ENCODE assay signal across 15 cellular contexts in genomic region chr14:50388256-50388931, GRCh38. TPM values are rescaled to one million over a fixed set of nuclear protein-coding genes. Genes with fewer than 3 reads are reported as not detected.
DNase-seq lines count a peak whose midpoint lies in the region; ATAC-seq and TF ChIP-seq lines count a peak whose summit lies in the region.
"Had no signal": no experiment of that assay in that cellular context is flagged by ENCODE, and none has a peak within 500 bp of the region (broad histone marks: within the 10 kb centered on the region; RNA-seq: fewer than 3 reads in every experiment).

No MANE protein-coding gene starts in this region.

- H3K4me3 ChIP-seq in lower lobe of right lung (no peak overlapping the region), stomach (no peak overlapping the region)
- H3K4me3 ChIP-seq: skin epidermis had no signal

- TF ChIP-seq EP300 in stomach (IDR thresholded peaks at IDR 0.05) = no peak

- 37 to 62% (median 49%) methylated on average over 8 to 9 of the region's 9 CpGs for WGBS in stomach, 5 donors

- H3K4me1 ChIP-seq in lower lobe of right lung (peaks cover 9% of the 10 kb centered on the region), stomach (peaks cover 3 to 18% (median 13%) of the 10 kb centered on the region in 4 donors)

- TF ChIP-seq POLR2A in stomach (IDR thresholded peaks at IDR 0.05) = no peak

- peak overlapping the region; percentile 33 for H3K27ac ChIP-seq in lower lobe of right lung
- peak overlapping the region; percentile 33 to 60 (median 55) for H3K27ac ChIP-seq in stomach
- H3K27ac ChIP-seq: skin epidermis had no signal

- H3K27ac Mint-ChIP-seq in endothelial cell (ENCODE audit: unreplicated experiment) = no peak overlapping the region
- H3K27ac Mint-ChIP-seq: activated naive CD4-positive, alpha-beta T cell treated with anti-CD3 and anti-CD28 coated beads for 36 hours; B cell; effector memory CD8-positive, alpha-beta T cell had no signal

- H3K9me3 ChIP-seq in lower lobe of right lung (no peaks in the 10 kb centered on the region), stomach (no peaks in the 10 kb centered on the region)
- H3K9me3 ChIP-seq: SK-N-SH had no signal

- H3K4me1 Mint-ChIP-seq in endothelial cell (ENCODE audit: unreplicated experiment) = peaks cover 6% of the 10 kb centered on the region
- H3K4me1 Mint-ChIP-seq: B cell had no signal

- DNase-seq in HuH-7 (ENCODE audit: low spot score) (peak; percentile 45), endothelial cell (ENCODE audit: low spot score) (no peak), lower lobe of right lung (no peak), stomach (peak; percentile 67), activated T-cell treated with anti-CD3 and anti-CD28 coated beads for 4 hours (no peak)
- DNase-seq in activated CD4-positive, alpha-beta T cell treated with anti-CD3 and anti-CD28 coated beads for 1 hour = no peak
- DNase-seq: activated naive CD4-positive, alpha-beta T cell treated with anti-CD3 and anti-CD28 coated beads for 36 hours; DMS153; effector memory CD8-positive, alpha-beta T cell; NCI-H1417; SK-N-SH had no signal

- H3K9me3 Mint-ChIP-seq in endothelial cell (ENCODE audit: unreplicated experiment) = no peaks in the 10 kb centered on the region
- H3K9me3 Mint-ChIP-seq: activated naive CD4-positive, alpha-beta T cell treated with anti-CD3 and anti-CD28 coated beads for 36 hours; effector memory CD8-positive, alpha-beta T cell had no signal

- ATAC-seq in lower lobe of right lung (peak; percentile 46 to 54), GM21737 (IDR thresholded peaks at IDR 0.05; ENCODE audit: unreplicated experiment) (no peak), GM21576 (IDR thresholded peaks at IDR 0.05; ENCODE audit: unreplicated experiment) (no peak)
- ATAC-seq: effector memory CD8-positive, alpha-beta T cell had no signal

- peaks cover 13% of the 10 kb centered on the region for H3K36me3 Mint-ChIP-seq in endothelial cell (ENCODE audit: low read depth, unreplicated experiment)

- H3K36me3 ChIP-seq in lower lobe of right lung (no peaks in the 10 kb centered on the region), stomach (no peaks in the 10 kb centered on the region)

- H3K4me3 Mint-ChIP-seq in endothelial cell (ENCODE audit: unreplicated experiment) = peak overlapping the region; percentile 29
- H3K4me3 Mint-ChIP-seq: activated naive CD4-positive, alpha-beta T cell treated with anti-CD3 and anti-CD28 coated beads for 36 hours; B cell; effector memory CD8-positive, alpha-beta T cell had no signal

- H3K27me3 Mint-ChIP-seq in endothelial cell (ENCODE audit: unreplicated experiment) = peaks cover 7% of the 10 kb centered on the region
- H3K27me3 Mint-ChIP-seq: B cell; effector memory CD8-positive, alpha-beta T cell had no signal

- H3K27me3 ChIP-seq in lower lobe of right lung (ENCODE audit: low read depth) = no peaks in the 10 kb centered on the region
- H3K27me3 ChIP-seq in stomach = no peaks in the 10 kb centered on the region

- intact Hi-C loops in lower lobe of right lung (cut with DNase I) (no loop called here), stomach (cut with DNase I; ENCODE audit: low total_unique reads) (no loop called here)

- no peak for TF ChIP-seq CTCF in endothelial cell (IDR thresholded peaks at IDR 0.05; ENCODE audit: unreplicated experiment)
- no peak for TF ChIP-seq CTCF in lower lobe of right lung (IDR thresholded peaks at IDR 0.05)
- TF ChIP-seq CTCF in stomach (IDR thresholded peaks at IDR 0.05) = no peak

RNA-seq across cellular contexts. Expression of gene CDKL1, which starts 8.3 kb away (rescaled TPM):
- 19.0 TPM for total RNA-seq in endothelial cell (ENCODE audit: unreplicated experiment)
- 25.3 TPM for total RNA-seq in lower lobe of right lung
- 100 to 1,000 TPM in 1 of 5 donors, 1 to 10 TPM in 2, under 1 TPM in 1, not detected in 1; 0.89 to 174 (median 5.6) TPM for total RNA-seq in stomach
- 1 to 10 TPM in 2 of 3 donors, under 1 TPM in 1; 0.61 to 1.4 (median 1.0) TPM for polyA plus RNA-seq in stomach

Comparison
In these comparisons a context has a peak if more than half of its experiments do, and no peak if none do; other contexts are left out.
1. DNase-seq: peak in HuH-7 (single experiment) and stomach (single experiment); none in endothelial cell (single experiment), lower lobe of right lung (single experiment), activated CD4-positive, alpha-beta T cell treated with anti-CD3 and anti-CD28 coated beads for 1 hour (single experiment) and activated T-cell treated with anti-CD3 and anti-CD28 coated beads for 4 hours (single experiment).
2. ATAC-seq: peak in lower lobe of right lung (2 of 2); none in GM21737 (single experiment) and GM21576 (single experiment).